Comparison of ENCODE assay signal across 37 cellular contexts in the genomic region with DNA sequence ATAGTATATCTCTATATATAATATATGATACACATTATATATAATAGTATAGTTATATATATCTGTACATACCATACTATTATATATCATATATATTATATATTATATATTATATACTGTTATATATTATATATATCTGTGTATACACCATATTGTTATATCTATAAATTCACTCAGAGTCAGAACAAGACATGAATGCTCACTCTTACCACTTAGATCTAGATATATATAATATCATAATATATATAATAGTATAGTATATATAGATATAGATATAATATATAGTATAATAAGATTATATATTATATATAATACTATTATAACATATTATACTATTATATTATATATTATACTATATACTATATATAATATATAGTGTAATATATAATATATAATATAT. TPM values are rescaled to one million over a fixed set of nuclear protein-coding genes. Genes with fewer than 3 reads are reported as not detected.
"Had no signal": no experiment of that assay in that cellular context is flagged by ENCODE, and none has a peak within 500 bp of the region (broad histone marks: within the 10 kb centered on the region; RNA-seq: fewer than 3 reads in every experiment).

No MANE protein-coding gene starts in this region.

- H3K4me3 ChIP-seq: adrenal gland, ascending aorta, body of pancreas, breast epithelium, cardiac muscle cell had no signal

- H3K27me3 ChIP-seq: adrenal gland, ascending aorta, body of pancreas, brain microvascular endothelial cell, breast epithelium, cardiac muscle cell had no signal

- H3K36me3 ChIP-seq: adrenal gland, ascending aorta, brain microvascular endothelial cell, breast epithelium, cardiac muscle cell had no signal

- H3K9me3 ChIP-seq: adrenal gland, ascending aorta, body of pancreas, breast epithelium had no signal

- DNase-seq: activated effector memory CD4-positive, alpha-beta T cell treated with anti-CD3 and anti-CD28 coated beads, Interleukin-2, amount 50 U/mL, for 16 hours; activated effector memory CD4-positive, alpha-beta T cell treated with Interleukin-2 at 50 U/mL for 16 hours; activated gamma-delta T cell; activated gamma-delta T cell treated with Interleukin-2 at 50 U/mL for 16 hours; activated naive CD4-positive, alpha-beta T cell; activated naive CD4-positive, alpha-beta T cell treated with anti-CD3 and anti-CD28 coated beads for 36 hours; activated naive CD4-positive, alpha-beta T cell treated with anti-CD3 and anti-CD28 coated beads, Interleukin-2, amount 10 ng/mL, durations not matched to agents 7 days and 5 days; activated naive CD4-positive, alpha-beta T cell treated with anti-CD3 and anti-CD28 coated beads, Interleukin-2, amount 50 U/mL, for 16 hours; activated naive CD4-positive, alpha-beta T cell treated with Interleukin-2 at 50 U/mL for 16 hours; activated naive CD8-positive, alpha-beta T cell treated with anti-CD3 and anti-CD28 coated beads for 36 hours; activated naive CD8-positive, alpha-beta T cell treated with anti-CD3 and anti-CD28 coated beads, Interleukin-2, amount 10 ng/mL, durations not matched to agents 7 days and 5 days; activated naive CD8-positive, alpha-beta T cell treated with anti-CD3 and anti-CD28 coated beads, Interleukin-2, amount 50 U/mL, for 24 hours; activated T-cell treated with anti-CD3 and anti-CD28 coated beads, Interleukin-2, amount 50 U/mL, for 24 hours; activated T-cell treated with anti-CD3 and anti-CD28 coated beads, Interleukin-2, amount 50 U/mL, for 4 hours; activated T-cell treated with anti-CD3 and anti-CD28 coated beads, Interleukin-2, amount 50 U/mL, for 48 hours; activated T-cell treated with anti-CD3 and anti-CD28 coated beads, Interleukin-2, amount 50 U/mL, for 72 hours; adrenal gland; amniotic stem cell; amygdala; anterior cingulate cortex; aorta; body of pancreas; brain microvascular endothelial cell; caudate nucleus; central memory CD4-positive, alpha-beta T cell; cerebellar nuclear complex had no signal

- H3K4me1 ChIP-seq: adrenal gland, ascending aorta, body of pancreas, breast epithelium had no signal

- FAIRE-seq: astrocyte, bronchial epithelial cell had no signal

- H3K27ac ChIP-seq: adrenal gland, ascending aorta, body of pancreas, brain microvascular endothelial cell, breast epithelium, cardiac muscle cell had no signal

- ATAC-seq: activated naive CD4-positive, alpha-beta T cell treated with anti-CD3 and anti-CD28 coated beads, Interleukin-2, amount 50 U/mL, for 72 hours; activated naive CD8-positive, alpha-beta T cell treated with anti-CD3 and anti-CD28 coated beads, Interleukin-2, amount 50 U/mL, for 24 hours; activated T-cell treated with anti-CD3 and anti-CD28 coated beads, Interleukin-2, amount 50 U/mL, for 4 hours; activated T-cell treated with anti-CD3 and anti-CD28 coated beads, Interleukin-2, amount 50 U/mL, for 72 hours; activated T-helper 17 cell treated with anti-CD3 and anti-CD28 coated beads, Interleukin-2, amount 50 U/mL, for 72 hours; body of pancreas had no signal

RNA-seq across cellular contexts. Expression of a gene that starts 9.3 kb away (rescaled TPM):
- total RNA-seq: activated naive CD4-positive, alpha-beta T cell treated with anti-CD3 and anti-CD28 coated beads for 36 hours; activated naive CD4-positive, alpha-beta T cell treated with anti-CD3 and anti-CD28 coated beads, Interleukin-2, amount 50 U/mL, for 72 hours; activated naive CD8-positive, alpha-beta T cell treated with anti-CD3 and anti-CD28 coated beads for 36 hours; activated naive CD8-positive, alpha-beta T cell treated with anti-CD3 and anti-CD28 coated beads, Interleukin-2, amount 10 ng/mL, durations not matched to agents 7 days and 5 days; activated T-helper 1 cell treated with anti-CD3 and anti-CD28 coated beads, Interleukin-12 subunit alpha, Interleukin-12 subunit beta, Interleukin-2, Interleukin-4 antibody, amounts not matched to agents 30 ng/mL and 10 ng/mL and 1 ng/mL, durations not matched to agents 14 hours and 24 hours and 36 hours; activated T-helper 17 cell treated with anti-CD3 and anti-CD28 coated beads, Interleukin-2, amount 50 U/mL, for 72 hours; aorta; ascending aorta; astrocyte; breast epithelium; bronchial epithelial cell; cardiac muscle cell; cardiac septum; cerebellum; chondrocyte had no signal
- polyA plus RNA-seq: aorta, cardiac muscle cell had no signal
